8 cellular contexts compared by ENCODE assay signal in the genomic region with DNA sequence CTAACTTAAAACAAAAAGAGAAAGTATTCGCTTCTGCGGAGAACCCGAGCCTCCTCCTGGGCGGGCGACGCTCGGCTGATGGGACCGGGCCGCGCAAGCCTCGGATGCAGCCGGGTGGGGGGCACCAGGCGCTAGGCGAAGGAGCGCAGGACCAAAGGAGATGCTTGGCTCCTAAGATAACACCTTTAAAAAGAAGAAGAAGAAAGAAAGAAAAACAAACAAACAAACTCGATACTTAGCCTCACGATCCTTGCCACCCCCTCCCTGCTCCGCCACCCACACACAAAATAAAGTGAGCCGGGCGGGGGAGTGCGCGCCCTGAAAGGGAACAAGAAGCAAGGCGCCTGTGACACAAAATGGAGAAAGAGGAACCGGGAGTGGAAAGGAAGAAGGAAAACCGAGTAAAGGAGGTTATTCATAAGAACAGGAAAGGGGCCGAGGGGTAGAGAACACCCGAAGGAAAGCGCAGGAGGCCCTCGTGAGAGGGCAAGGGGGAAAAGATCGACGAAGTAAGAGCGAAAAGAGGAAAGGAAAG. TPM values are rescaled to one million over a fixed set of nuclear protein-coding genes. Genes with fewer than 3 reads are reported as not detected.
DNase-seq lines count a peak whose midpoint lies in the region; ATAC-seq and TF ChIP-seq lines count a peak whose summit lies in the region.

No MANE protein-coding gene starts in this region.

- TF ChIP-seq CTCF in BJ (IDR thresholded peaks at IDR 0.05; ENCODE audit: insufficient read depth, low read depth, low read length): 0 out of 2 replicates have a peak, but pooled peaks have one; percentile 1

- H3K9ac ChIP-seq in adipocyte (ENCODE audit: low read length): peak overlapping the region; percentile 98

- POLR2A ChIA-PET in BJ (lab: Charles Lee): no interaction called here

- peak overlapping the region; percentile 94 for H3K27ac ChIP-seq in urinary bladder (ENCODE audit: low read depth)

- intact Hi-C loops in left ventricle myocardium superior (cut with micrococcal nuclease) (loop anchor here (5.0 kb wide), 1 partner anchor 65 kb away; the partner anchor contains the start of gene COMMD3), posterior vena cava (cut with DNase I) (loop anchor here in 1 of 2 donors (5.0 to 10.0 kb wide), 2 partner anchors 65 to 183 kb away; partner anchors contain the start of gene COMMD3)

- H3K9me3 ChIP-seq in adipocyte (ENCODE audit: control insufficient read depth, low read length): no peaks in the 10 kb centered on the region

- CTCF ChIA-PET in BJ (lab: Yijun Ruan, JAX): no interaction called here

- under 1% methylated on average over 32 of the region's 32 CpGs for WGBS in urinary bladder

- ATAC-seq in GM19328 (IDR thresholded peaks at IDR 0.05; ENCODE audit: unreplicated experiment) (peak; percentile 49), HG03457 (IDR thresholded peaks at IDR 0.05; ENCODE audit: unreplicated experiment) (peak; percentile 36), left ventricle myocardium superior (peak; percentile 66)

- H3K4me3 ChIP-seq in BJ (ENCODE audit: low read depth, low read length) (peak overlapping the region; percentile 50), adipocyte (ENCODE audit: low read length) (peak overlapping the region; percentile 93), urinary bladder (ENCODE audit: low read depth, low read length) (peak overlapping the region; percentile 78)

- H3K36me3 ChIP-seq in BJ (ENCODE audit: control insufficient read depth, insufficient read depth, low read length) (no peaks in the 10 kb centered on the region), adipocyte (ENCODE audit: control insufficient read depth, insufficient read depth, low read length, severe bottlenecking) (no peaks in the 10 kb centered on the region), urinary bladder (ENCODE audit: insufficient read depth) (no peaks in the 10 kb centered on the region)

- DNase-seq in BJ (ENCODE audit: low read depth): no peak
- DNase-seq in SK-N-DZ (ENCODE audit: low spot score): peak; percentile 39
- peak; percentile 74 for DNase-seq in adipocyte (ENCODE audit: low read depth)
- peak; percentile 78 for DNase-seq in left ventricle myocardium superior
- DNase-seq in posterior vena cava (ENCODE audit: low spot score): peak; percentile 89

- H3K4me1 ChIP-seq in adipocyte (ENCODE audit: control insufficient read depth, insufficient read depth, low read length): peaks cover 12% of the 10 kb centered on the region
- H3K4me1 ChIP-seq in urinary bladder (ENCODE audit: insufficient read depth): no peaks in the 10 kb centered on the region

- H3K27me3 ChIP-seq in BJ (ENCODE audit: control insufficient read depth, insufficient read depth, low read length) (peaks cover 3% of the 10 kb centered on the region; the same call in 1 of the 2 replicates), adipocyte (replicated peaks; ENCODE audit: control insufficient read depth, insufficient read depth, low read length) (no peaks in the 10 kb centered on the region)

RNA-seq across cellular contexts. Expression of gene EBLN1, which starts 34.0 kb away (rescaled TPM):
- polyA plus RNA-seq in BJ (2011; rRNA removed) (not detected in 2 replicates), urinary bladder (not detected)
- polyA minus RNA-seq in BJ (2011; rRNA and poly(A)+ RNA removed): not detected in 2 replicates
- polyA plus RNA-seq in SK-N-DZ (2014; cell fraction: cytosol; rRNA removed): not detected in 2 replicates
- not detected in 2 replicates for polyA plus RNA-seq in SK-N-DZ (2014; cell fraction: nucleus; rRNA removed)
- total RNA-seq in left ventricle myocardium superior (not detected), posterior vena cava (not detected), urinary bladder (not detected)
